In genomic region chr3:50246517-50246954, GRCh38 we compare ENCODE assay signal across 8 cellular contexts. TPM values are rescaled to one million over a fixed set of nuclear protein-coding genes. Genes with fewer than 3 reads are reported as not detected.
DNase-seq lines count a peak whose midpoint lies in the region; ATAC-seq, FAIRE-seq and TF ChIP-seq lines count a peak whose summit lies in the region.

No MANE protein-coding gene starts in this region.

- no peaks in the 10 kb centered on the region for H3K36me3 ChIP-seq in SJCRH30
- H3K36me3 ChIP-seq in small intestine (ENCODE audit: control insufficient read depth in 2 of 2, insufficient read depth in 2 of 2, low read length in 2 of 2), result no peaks in the 10 kb centered on the region

- H3K4me1 ChIP-seq in SJCRH30, result peaks cover 9% of the 10 kb centered on the region
- peaks cover 3 to 23% of the 10 kb centered on the region in 2 donors for H3K4me1 ChIP-seq in small intestine (ENCODE audit: control insufficient read depth in 2 of 2, insufficient read depth in 1 of 2, low read depth in 1 of 2, low read length in 1 of 2)

- H3K9me3 ChIP-seq in SJCRH30 (replicated peaks), result no peaks in the 10 kb centered on the region
- H3K9me3 ChIP-seq in small intestine (ENCODE audit: control insufficient read depth, low read depth), result no peaks in the 10 kb centered on the region

- DNase-seq in GM13977 (ENCODE audit: low spot score) (peak; percentile 77), SJCRH30 (peak; percentile 88 to 92), left cardiac atrium (peak; percentile 77), small intestine (peak; percentile 56), NCI-H2171 treated with DMSO at 0.1 percent for 48 hours (lab: John Stamatoyannopoulos, UW) (no peak), NCI-H1417 treated with DMSO at 0.1 percent for 48 hours (lab: John Stamatoyannopoulos, UW) (no peak)
- DNase-seq in activated naive CD4-positive, alpha-beta T cell treated with Interleukin-2 at 50 U/mL for 16 hours, result peak; percentile 88

- intact Hi-C loops in left cardiac atrium (cut with DNase I), result loop anchor here in 1 of 2 donors (2.0 kb wide), 1 partner anchor 20 kb away; no protein-coding TSS in a partner anchor

- no peak for TF ChIP-seq CTCF in GM13977 (IDR thresholded peaks at IDR 0.05; ENCODE audit: extremely low read depth, insufficient read depth, missing control alignments)

- H3K27me3 ChIP-seq in SJCRH30 (no peaks in the 10 kb centered on the region), small intestine (ENCODE audit: control insufficient read depth in 2 of 2, insufficient read depth in 2 of 2, low read length in 2 of 2) (no peaks in the 10 kb centered on the region)

- in situ Hi-C loops in GM13977 (cut with MboI; ENCODE audit: low pct_unique_long_range_greater_than_20kb, low sequenced_read_pairs, unreplicated experiment), result no loop called here

- ATAC-seq in HG02938 (IDR thresholded peaks at IDR 0.05; ENCODE audit: unreplicated experiment) (peak; percentile 60), left cardiac atrium (peak; percentile 24 to 44)

- peak overlapping the region; percentile 72 for H3K27ac ChIP-seq in SJCRH30
- H3K27ac ChIP-seq in small intestine (ENCODE audit: low read depth in 1 of 2, low read length in 1 of 2), result peak overlapping the region; percentile 55 to 80

- peak overlapping the region; percentile 51 for H3K4me3 ChIP-seq in SJCRH30
- H3K4me3 ChIP-seq in small intestine (ENCODE audit: low read depth in 1 of 2, low read length in 2 of 2), result no peak overlapping the region

- 24 to 35% (median 25%) methylated on average over 10 of the region's 10 CpGs for WGBS in small intestine, 3 donors

- no peak for FAIRE-seq in small intestine (lab: Jason Lieb, UNC)

RNA-seq across cellular contexts. Expression of gene GNAI2, which starts 10.5 kb away (rescaled TPM):
- total RNA-seq in SJCRH30 (2014; rRNA removed; shearing (Covaris generic)), result 63.8 and 64.7 TPM in 2 replicates
- 100 to 1,000 TPM; 179 to 181 TPM for total RNA-seq in left cardiac atrium
- 100 to 1,000 TPM in 1 of 3 donors, 10 to 100 TPM in 2; 23.9 to 117 (median 49.2) TPM for polyA plus RNA-seq in small intestine

RNA-seq across cellular contexts. Expression of gene SEMA3B, which starts 22.4 kb away (rescaled TPM):
- 3.3 and 4.8 TPM in 2 replicates for total RNA-seq in SJCRH30 (2014; rRNA removed; shearing (Covaris generic))
- total RNA-seq in left cardiac atrium, result 10 to 100 TPM; 14.3 to 32.6 TPM
- polyA plus RNA-seq in small intestine, result 100 to 1,000 TPM in 2 of 3 donors, 10 to 100 TPM in 1; 39.2 to 204 (median 164) TPM

RNA-seq across cellular contexts. Expression of gene LSMEM2, which starts 32.4 kb away (rescaled TPM):
- not detected in 2 replicates for total RNA-seq in SJCRH30 (2014; rRNA removed; shearing (Covaris generic))
- total RNA-seq in left cardiac atrium, result 1 to 10 TPM; 1.4 to 6.6 TPM
- under 1 TPM in 2 of 3 donors, not detected in 1; 0.21 to 0.54 TPM for polyA plus RNA-seq in small intestine

RNA-seq across cellular contexts. Expression of gene SLC38A3, which starts 41.5 kb away (rescaled TPM):
- total RNA-seq in SJCRH30 (2014; rRNA removed; shearing (Covaris generic)), result 1.4 and 2.9 TPM in 2 replicates
- 1 to 10 TPM; 5.2 to 7.7 TPM for total RNA-seq in left cardiac atrium
- polyA plus RNA-seq in small intestine, result 1 to 10 TPM in 1 of 3 donors, not detected in 2; 2.1 TPM

RNA-seq across cellular contexts. Expression of gene IFRD2, which starts 45.7 kb away (rescaled TPM):
- 85.3 and 98.8 TPM in 2 replicates for total RNA-seq in SJCRH30 (2014; rRNA removed; shearing (Covaris generic))
- total RNA-seq in left cardiac atrium, result 10 to 100 TPM; 53.1 to 68.8 TPM
- 10 to 100 TPM; 65.8 to 93.4 (median 76.2) TPM for polyA plus RNA-seq in small intestine

Comparison
In these comparisons a context has a peak if more than half of its experiments do, and no peak if none do; other contexts are left out.
1. DNase-seq: peak in GM13977 (single experiment), SJCRH30 (2 of 2), activated naive CD4-positive, alpha-beta T cell treated with Interleukin-2 at 50 U/mL for 16 hours (single experiment), left cardiac atrium (single experiment) and small intestine (single experiment); none in NCI-H2171 treated with DMSO at 0.1 percent for 48 hours (single experiment) and NCI-H1417 treated with DMSO at 0.1 percent for 48 hours (single experiment).